Comparison of ENCODE assay signal across 18 cellular contexts in genomic region chr4:3121596-3121995, GRCh38. TPM values are rescaled to one million over a fixed set of nuclear protein-coding genes. Genes with fewer than 3 reads are reported as not detected.
DNase-seq lines count a peak whose midpoint lies in the region; ATAC-seq and TF ChIP-seq lines count a peak whose summit lies in the region.
"Had no signal": no experiment of that assay in that cellular context is flagged by ENCODE, and none has a peak within 500 bp of the region (broad histone marks: within the 10 kb centered on the region; RNA-seq: fewer than 3 reads in every experiment).

No MANE protein-coding gene starts in this region.

- H3K4me1 Mint-ChIP-seq in chondrocyte (ENCODE audit: low read depth), result peaks cover 29% of the 10 kb centered on the region

- dilution Hi-C loops in IMR-90 (cut with HindIII; ENCODE audit: low sequenced_read_pairs, unreplicated experiment), result no loop called here

- CTCF ChIA-PET in IMR-90 (lab: Yijun Ruan, JAX), result interaction anchor here (1.4 to 3.2 kb wide), 2 partner anchors 13 to 14 kb away, joined by 3 to 15 read pairs; no protein-coding TSS in a partner anchor

- no peak overlapping the region for H2BK20ac ChIP-seq in IMR-90 (ENCODE audit: low read depth, low read length)

- H3K36me3 ChIP-seq in IMR-90 (ENCODE audit: control insufficient read depth, insufficient read depth, low read length) (peaks cover 16% of the 10 kb centered on the region), muscle layer of duodenum (ENCODE audit: control insufficient read depth in 1 of 2, insufficient read depth in 2 of 2, low read length in 2 of 2) (peaks cover 12 to 23% of the 10 kb centered on the region in 2 donors), subcutaneous abdominal adipose tissue (ENCODE audit: control insufficient read depth in 5 of 5, insufficient read depth in 5 of 5, low read length in 5 of 5) (peaks cover 0 to 34% (median 26%) of the 10 kb centered on the region in 5 donors)

- no peak overlapping the region for H2BK15ac ChIP-seq in IMR-90 (ENCODE audit: low read depth, low read length)

- no peak for TF ChIP-seq CTCF in IMR-90 (conservative IDR thresholded peaks at IDR 0.05; ENCODE audit: low read depth, low read length)
- no peak for TF ChIP-seq CTCF in chondrocyte (IDR thresholded peaks at IDR 0.05)

- BruUV-seq in IMR-90 (replicated peaks; lab: Mats Ljungman, UMichigan), result no TSS peak

- in situ Hi-C loops in IMR-90 (cut with MboI; ENCODE audit: low sequenced_read_pairs), result no loop called here

- H3K4me1 ChIP-seq in IMR-90 (ENCODE audit: control insufficient read depth, insufficient read depth, low read length) (peaks cover 6% of the 10 kb centered on the region), muscle layer of duodenum (ENCODE audit: control insufficient read depth in 1 of 2, insufficient read depth in 2 of 2, low read length in 2 of 2) (peaks cover 6 to 28% of the 10 kb centered on the region in 2 donors), subcutaneous abdominal adipose tissue (ENCODE audit: control insufficient read depth in 5 of 5, insufficient read depth in 5 of 5, low read length in 5 of 5) (peaks cover 4 to 42% (median 39%) of the 10 kb centered on the region in 5 donors)

- 0 out of 2 replicates have a peak overlapping the region, but pooled peaks have one; percentile 38 for H2BK120ac ChIP-seq in IMR-90 (ENCODE audit: low read depth, low read length)

- H3K79me1 ChIP-seq in IMR-90 (ENCODE audit: low read depth in 1 of 2, low read length in 2 of 2), result peaks cover 11 to 20% of the 10 kb centered on the region in 2 experiments; a peak in 2 of 4 replicates

- POLR2A ChIA-PET in IMR-90 (lab: Charles Lee; ENCODE audit: unreplicated experiment), result interaction anchor here (0.6 kb wide), 1 partner anchor 172 kb away, joined by 4 read pairs; no protein-coding TSS in a partner anchor

- no peak for ATAC-seq in IMR-90 (ENCODE audit: low read depth)
- no peak for ATAC-seq in GM18498 (IDR thresholded peaks at IDR 0.05; ENCODE audit: unreplicated experiment)
- ATAC-seq: natural killer cell had no signal

- H3K56ac ChIP-seq in IMR-90 (ENCODE audit: extremely low read depth, insufficient read depth, low read length), result no peak overlapping the region

- H4K8ac ChIP-seq in IMR-90 (ENCODE audit: low read depth in 2 of 2, low read length in 2 of 2), result peak overlapping the region; percentile 21 to 52; a peak in 2 of 4 replicates

- peak overlapping the region; percentile 85 for H2AFZ ChIP-seq in IMR-90 (replicated peaks; ENCODE audit: low read length, poor library complexity)

- no peak overlapping the region for H2BK5ac ChIP-seq in IMR-90 (ENCODE audit: low read depth, low read length, poor library complexity, severe bottlenecking)

- DNase-seq in IMR-90 (no peak), chondrocyte (ENCODE audit: low spot score) (no peak), NCI-H1092 treated with DMSO at 0.1 percent for 48 hours (lab: John Stamatoyannopoulos, UW) (no peak)
- DNase-seq in activated CD8-positive, alpha-beta memory T cell treated with anti-CD3 and anti-CD28 coated beads, Interleukin-2, amount 50 U/mL, for 48 hours, result no peak
- DNase-seq: Calu3, cerebellar nuclear complex, natural killer cell, Right ventricle myocardium superior had no signal

- H3K27ac ChIP-seq in IMR-90 (ENCODE audit: insufficient read depth, low read length), result no peak overlapping the region
- H3K27ac ChIP-seq in muscle layer of duodenum (ENCODE audit: low read length), result peak overlapping the region; percentile 49
- H3K27ac ChIP-seq in subcutaneous abdominal adipose tissue (ENCODE audit: low read depth, low read length), result peak overlapping the region; percentile 71

- H3K9ac ChIP-seq in IMR-90 (ENCODE audit: low read depth, low read length) (no peak overlapping the region), subcutaneous abdominal adipose tissue (ENCODE audit: low read length in 5 of 5) (peak overlapping the region in 1 of 5 donors; percentile 31)

- peak overlapping the region; percentile 96 for H3K27ac Mint-ChIP-seq in chondrocyte (ENCODE audit: unreplicated experiment)

- H3K4me3 Mint-ChIP-seq in chondrocyte (ENCODE audit: unreplicated experiment), result no peak overlapping the region
- H3K4me3 Mint-ChIP-seq: natural killer cell; stimulated activated naive CD8-positive, alpha-beta T cell treated with anti-CD3 and anti-CD28 coated beads, Interleukin-15, Interleukin-2, amounts not matched to agents 100 ng/mL and 50 ng/mL, for 24 hours had no signal

- H4K20me1 ChIP-seq in IMR-90 (ENCODE audit: insufficient read depth, low read length), result peaks cover 5% of the 10 kb centered on the region; the same call in 1 of the 2 replicates

- H3K4me2 ChIP-seq in IMR-90 (ENCODE audit: low read depth, low read length), result no peak overlapping the region

- no CpG with 5 or more reads among the region's 2 CpGs for WGBS in IMR-90 (ENCODE audit: extremely low coverage in 2 of 2, insufficient read length in 1 of 2), 2 experiments

- peak overlapping the region; percentile 75; the same call in 1 of the 2 replicates for H3K4ac ChIP-seq in IMR-90 (ENCODE audit: low read depth, low read length)

- no peak overlapping the region for H3K18ac ChIP-seq in IMR-90 (ENCODE audit: low read depth, low read length)

- intact Hi-C loops in IMR-90 (cut with micrococcal nuclease), result no loop called here

- TF ChIP-seq POLR2A in IMR-90 (IDR thresholded peaks at IDR 0.05; ENCODE audit: low read depth, low read length), result no peak

- H3K9me3 ChIP-seq in IMR-90 (ENCODE audit: control insufficient read depth, insufficient read depth, low read length) (no peaks in the 10 kb centered on the region), muscle layer of duodenum (ENCODE audit: control insufficient read depth in 1 of 2, low read length in 2 of 2) (no peaks in the 10 kb centered on the region), subcutaneous abdominal adipose tissue (ENCODE audit: control insufficient read depth in 5 of 5, low read length in 5 of 5) (no peaks in the 10 kb centered on the region)

- H4K5ac ChIP-seq in IMR-90 (ENCODE audit: low read depth, low read length), result no peak overlapping the region

- peaks cover 6% of the 10 kb centered on the region for H3K36me3 Mint-ChIP-seq in chondrocyte (ENCODE audit: low read depth)

- no peak overlapping the region for H3K4me3 ChIP-seq in IMR-90 (ENCODE audit: insufficient read depth, low read depth, low read length)
- H3K4me3 ChIP-seq in muscle layer of duodenum (ENCODE audit: low read depth in 1 of 2, low read length in 2 of 2), result no peak overlapping the region
- no peak overlapping the region for H3K4me3 ChIP-seq in subcutaneous abdominal adipose tissue (ENCODE audit: low read depth in 1 of 5, low read length in 5 of 5)

- TF ChIP-seq RAD21 in IMR-90 (IDR thresholded peaks at IDR 0.05; ENCODE audit: low read length), result no peak

- H3K27me3 ChIP-seq in IMR-90 (ENCODE audit: control insufficient read depth, insufficient read depth, low read length), result no peaks in the 10 kb centered on the region
- no peaks in the 10 kb centered on the region for H3K27me3 ChIP-seq in muscle layer of duodenum (ENCODE audit: low read depth, low read length)
- no peaks in the 10 kb centered on the region for H3K27me3 ChIP-seq in subcutaneous abdominal adipose tissue (ENCODE audit: control insufficient read depth in 5 of 5, insufficient read depth in 4 of 5, low read length in 5 of 5)

- no peaks in the 10 kb centered on the region for H3K9me3 Mint-ChIP-seq in chondrocyte (ENCODE audit: low read depth)
- H3K9me3 Mint-ChIP-seq: natural killer cell; stimulated activated naive CD8-positive, alpha-beta T cell treated with anti-CD3 and anti-CD28 coated beads, Interleukin-15, Interleukin-2, amounts not matched to agents 100 ng/mL and 50 ng/mL, for 24 hours; T-helper 1 cell treated with Interleukin-12 subunit alpha and Interleukin-12 subunit beta and Interleukin-4 antibody, amounts not matched to agents 30 μg/mL and 1 μg/mL, for 36 hours had no signal

- no peaks in the 10 kb centered on the region for H3K27me3 Mint-ChIP-seq in chondrocyte (ENCODE audit: low read depth)
- H3K27me3 Mint-ChIP-seq: stimulated activated naive CD8-positive, alpha-beta T cell treated with anti-CD3 and anti-CD28 coated beads, Interleukin-15, Interleukin-2, amounts not matched to agents 100 ng/mL and 50 ng/mL, for 24 hours had no signal

- peak overlapping the region; percentile 77 for H3K14ac ChIP-seq in IMR-90 (replicated peaks; ENCODE audit: low read depth, low read length)

- H2AK5ac ChIP-seq in IMR-90 (ENCODE audit: low read depth, low read length), result peak overlapping the region; percentile 11; the same call in 1 of the 2 replicates

- H4K91ac ChIP-seq in IMR-90 (ENCODE audit: insufficient read depth, low read depth, low read length), result no peak overlapping the region

- H3K23ac ChIP-seq in IMR-90 (ENCODE audit: low read depth, low read length), result peak overlapping the region; percentile 91; the same call in 1 of the 2 replicates

- peaks cover 3% of the 10 kb centered on the region for H3K9me1 ChIP-seq in IMR-90 (ENCODE audit: insufficient read depth, low read length)

- H2AK9ac ChIP-seq in IMR-90 (replicated peaks; ENCODE audit: low read depth, low read length, poor library complexity), result peak overlapping the region; percentile 89

TF ChIP-seq in IMR-90, 13 proteins besides CTCF, POLR2A, EP300 and RAD21 (continues in another document):
- TF ChIP-seq FOS (IDR thresholded peaks at IDR 0.05; ENCODE audit: low read depth, low read length) (no peak), RCOR1 (IDR thresholded peaks at IDR 0.05; ENCODE audit: insufficient replicate concordance, low read length) (no peak), SMC3 (IDR thresholded peaks at IDR 0.05; ENCODE audit: low read depth, low read length) (no peak), RFX5 (IDR thresholded peaks at IDR 0.05; ENCODE audit: low read depth, low read length) (no peak), ELK1 (IDR thresholded peaks at IDR 0.05; ENCODE audit: borderline replicate concordance, low read depth, low read length) (no peak)

RNA-seq across cellular contexts. Expression of gene HTT, which starts 47.1 kb away (rescaled TPM):
- total RNA-seq in IMR-90 (2012; rRNA removed), result 14.3 and 16.1 TPM in 2 replicates
- polyA plus RNA-seq in IMR-90 (2012; rRNA removed), result 11.6 and 18.7 TPM in 2 replicates
- 6.8 and 7.1 TPM in 2 replicates for polyA plus RNA-seq in IMR-90 (2012; cell fraction: cytosol; rRNA removed)
- 33.6 and 35.9 TPM in 2 replicates for polyA plus RNA-seq in IMR-90 (2012; cell fraction: nucleus; rRNA removed; ENCODE audit: low replicate concordance)
- 27.3 to 54.7 TPM (median 38.5 TPM) in 3 replicates for total RNA-seq in chondrocyte

RNA-seq across cellular contexts. Expression of gene HTT-AS, which starts 47.3 kb away (rescaled TPM):
- not detected in 2 replicates for total RNA-seq in IMR-90 (2012; rRNA removed)
- polyA plus RNA-seq in IMR-90 (2012; rRNA removed), result not detected in 2 replicates
- not detected in 2 replicates for polyA plus RNA-seq in IMR-90 (2012; cell fraction: cytosol; rRNA removed)
- not detected in 2 replicates for polyA plus RNA-seq in IMR-90 (2012; cell fraction: nucleus; rRNA removed; ENCODE audit: low replicate concordance)
- total RNA-seq in chondrocyte, result not detected in 3 replicates
- total RNA-seq: Calu3, frontal cortex, lower leg skin, M059J, natural killer cell, NCI-H460, posterior vena cava, Right ventricle myocardium superior had no signal
